Comparison of ENCODE assay signal across 24 cellular contexts in genomic region chr20:18698735-18699380, GRCh38.
"Had no signal": no experiment of that assay in that cellular context is flagged by ENCODE, and none has a peak within 500 bp of the region (broad histone marks: within the 10 kb centered on the region; RNA-seq: fewer than 3 reads in every experiment).

No MANE protein-coding gene starts in this region.

- DNase-seq: hypothalamus; islet precursor cell; left ventricle myocardium inferior; mesendoderm; naive B cell; natural killer cell; ovary; right lobe of liver; stimulated activated CD4-positive, alpha-beta T cell treated with anti-CD3 and anti-CD28 coated beads, Interleukin-1b, Interleukin-23, amount 100 ng/mL, for 48 hours; stimulated activated CD4-positive, alpha-beta T cell treated with anti-CD3 and anti-CD28 coated beads, Interleukin-2, amount 100 ng/mL, for 48 hours; stimulated activated CD4-positive, alpha-beta T cell treated with anti-CD3 and anti-CD28 coated beads, Interleukin-4, amount 100 ng/mL, for 4 hours; stimulated activated CD8-positive, alpha-beta memory T cell treated with anti-CD3 and anti-CD28 coated beads, Interleukin-4, amount 100 ng/mL, for 48 hours; stimulated activated naive CD4-positive, alpha-beta T cell treated with Interleukin-2 at 50 U/mL for 16 hours; stimulated activated naive CD8-positive, alpha-beta T cell treated with anti-CD3 and anti-CD28 coated beads, Interleukin-15, amount 100 ng/mL, for 72 hours; substantia nigra; uterus had no signal

- H3K4me3 Mint-ChIP-seq: mesothelial cell of epicardium; naive B cell; natural killer cell; stimulated activated memory B cell treated with anti-CD40 and anti-IgM and Interleukin-4, amounts not matched to agents 10 μg/mL and 1 μg/mL and 100 μg/mL, for 72 hours; stimulated activated naive CD8-positive, alpha-beta T cell treated with anti-CD3 and anti-CD28 coated beads, Interleukin-15, amount 100 ng/mL, for 72 hours; type B pancreatic cell had no signal

- H3K27ac ChIP-seq: left ventricle myocardium inferior, ovary, right atrium auricular region, right lobe of liver, tibial nerve, uterus had no signal

- ATAC-seq: natural killer cell; right lobe of liver; stimulated activated memory B cell treated with anti-CD40 and anti-IgM and Interleukin-4, amounts not matched to agents 10 μg/mL and 1 μg/mL and 100 μg/mL, for 72 hours; stimulated activated naive CD8-positive, alpha-beta T cell treated with anti-CD3 and anti-CD28 coated beads, Interleukin-15, amount 100 ng/mL, for 72 hours had no signal

- H3K27ac Mint-ChIP-seq: mesothelial cell of epicardium; progenitor cell of endocrine pancreas; stimulated activated memory B cell treated with anti-CD40 and anti-IgM and Interleukin-4, amounts not matched to agents 10 μg/mL and 1 μg/mL and 100 μg/mL, for 72 hours; type B pancreatic cell had no signal

- H3K4me1 Mint-ChIP-seq: mesothelial cell of epicardium; naive B cell; stimulated activated naive CD8-positive, alpha-beta T cell treated with anti-CD3 and anti-CD28 coated beads, Interleukin-15, amount 100 ng/mL, for 72 hours had no signal

- H3K4me2 ChIP-seq: smooth muscle cell had no signal

- H3K36me3 ChIP-seq: left ventricle myocardium inferior, ovary, right atrium auricular region, right lobe of liver, uterus had no signal

- H3K4me3 ChIP-seq: left ventricle myocardium inferior, lung, ovary, right atrium auricular region, right lobe of liver, smooth muscle cell, tibial nerve, uterus had no signal

- H3K9me3 ChIP-seq: left ventricle myocardium inferior, ovary, right atrium auricular region, right lobe of liver, tibial nerve, uterus had no signal

- H3K27me3 Mint-ChIP-seq: naive B cell; progenitor cell of endocrine pancreas; stimulated activated memory B cell treated with anti-CD40 and anti-IgM and Interleukin-4, amounts not matched to agents 10 μg/mL and 1 μg/mL and 100 μg/mL, for 72 hours; stimulated activated naive CD8-positive, alpha-beta T cell treated with anti-CD3 and anti-CD28 coated beads, Interleukin-15, amount 100 ng/mL, for 72 hours; type B pancreatic cell had no signal

- H3K27me3 ChIP-seq: ovary, right atrium auricular region, right lobe of liver, tibial nerve, uterus had no signal

- H3K9me3 Mint-ChIP-seq: mesothelial cell of epicardium; natural killer cell; stimulated activated memory B cell treated with anti-CD40 and anti-IgM and Interleukin-4, amounts not matched to agents 10 μg/mL and 1 μg/mL and 100 μg/mL, for 72 hours; stimulated activated naive CD8-positive, alpha-beta T cell treated with anti-CD3 and anti-CD28 coated beads, Interleukin-15, amount 100 ng/mL, for 72 hours; type B pancreatic cell had no signal

- H3K36me3 Mint-ChIP-seq: mesothelial cell of epicardium, natural killer cell, type B pancreatic cell had no signal

- H3K4me1 ChIP-seq: right atrium auricular region, right lobe of liver, uterus had no signal
